Comparison of ENCODE assay signal across 36 cellular contexts in genomic region chr6:156740604-156741003, GRCh38.
"Had no signal": no experiment of that assay in that cellular context is flagged by ENCODE, and none has a peak within 500 bp of the region (broad histone marks: within the 10 kb centered on the region; RNA-seq: fewer than 3 reads in every experiment).

No MANE protein-coding gene starts in this region.

- H3K4me3 ChIP-seq: Peyer's patch, SJSA1 had no signal

- ATAC-seq: activated CD8-positive, alpha-beta T cell treated with anti-CD3 and anti-CD28 coated beads for 36 hours; activated naive CD8-positive, alpha-beta T cell treated with anti-CD3 and anti-CD28 coated beads, Interleukin-2, amount 50 U/mL, for 24 hours; PC-3 had no signal

- H3K27ac Mint-ChIP-seq: activated CD8-positive, alpha-beta T cell treated with anti-CD3 and anti-CD28 coated beads for 36 hours; activated naive CD4-positive, alpha-beta T cell treated with anti-CD3 and anti-CD28 coated beads, Interleukin-2, amount 10 ng/mL, durations not matched to agents 7 days and 5 days; activated naive CD8-positive, alpha-beta T cell; activated naive CD8-positive, alpha-beta T cell treated with anti-CD3 and anti-CD28 coated beads, Interleukin-2, amount 50 U/mL, for 24 hours; activated T-cell treated with anti-CD3 and anti-CD28 coated beads, Interleukin-2, amount 50 U/mL, for 24 hours had no signal

- H3K4me3 Mint-ChIP-seq: activated CD8-positive, alpha-beta T cell treated with anti-CD3 and anti-CD28 coated beads for 36 hours; activated naive CD4-positive, alpha-beta T cell treated with anti-CD3 and anti-CD28 coated beads, Interleukin-2, amount 10 ng/mL, durations not matched to agents 7 days and 5 days; activated naive CD8-positive, alpha-beta T cell; activated naive CD8-positive, alpha-beta T cell treated with anti-CD3 and anti-CD28 coated beads, Interleukin-2, amount 50 U/mL, for 24 hours; activated T-cell treated with anti-CD3 and anti-CD28 coated beads, Interleukin-2, amount 50 U/mL, for 24 hours had no signal

- H3K27me3 ChIP-seq: brain microvascular endothelial cell, Peyer's patch, SJSA1 had no signal

- DNase-seq: activated B cell treated with CpG ODN at 0.5 μM for 24 hours; activated CD4-positive, alpha-beta T cell treated with anti-CD3 and anti-CD28 coated beads for 48 hours; activated CD4-positive, alpha-beta T cell treated with anti-CD3 and anti-CD28 coated beads, Interleukin-2, amount 50 U/mL, for 4 hours; activated CD4-positive, CD25-positive, alpha-beta regulatory T cell treated with anti-CD3 and anti-CD28 coated beads, Interleukin-2, amount 50 U/mL, for 72 hours; activated CD8-positive, alpha-beta T cell treated with anti-CD3 and anti-CD28 coated beads for 36 hours; activated effector memory CD4-positive, alpha-beta T cell treated with Interleukin-2 at 50 U/mL for 16 hours; activated naive CD4-positive, alpha-beta T cell treated with anti-CD3 and anti-CD28 coated beads, Interleukin-2, amount 10 ng/mL, durations not matched to agents 7 days and 5 days; activated naive CD8-positive, alpha-beta T cell treated with anti-CD3 and anti-CD28 coated beads, Interleukin-2, amount 50 U/mL, for 24 hours; activated T-cell treated with anti-CD3 and anti-CD28 coated beads, Interleukin-2, amount 50 U/mL, for 24 hours; anterior cingulate cortex; brain microvascular endothelial cell; central memory CD4-positive, alpha-beta T cell; MM.1S; MV-4-11; NCI-H1092; NCI-H1436 treated with DMSO at 0.1 percent for 48 hours; NCI-H1694 treated with DMSO at 0.1 percent for 48 hours; NCI-H2029; NCI-H2107; NCI-H2171; NCI-H510A; NCI-H526; NCI-H748 treated with DMSO at 0.1 percent for 48 hours; NK-92 treated with Interleukin-12 subunit alpha and Interleukin-12 subunit beta, amount 100 ng/mL, for 24 hours; PC-3; Peyer's patch; RPMI8226; SHP77 treated with DMSO at 0.1 percent for 48 hours; SW 1271; T-helper 1 cell; T-helper 2 cell; T-helper 9 cell had no signal

- H3K4me1 ChIP-seq: Peyer's patch, SJSA1 had no signal

- H3K36me3 ChIP-seq: brain microvascular endothelial cell, Peyer's patch, SJSA1 had no signal

- H3K27me3 Mint-ChIP-seq: activated B cell treated with CpG ODN at 0.5 μM for 24 hours; activated naive CD8-positive, alpha-beta T cell; activated naive CD8-positive, alpha-beta T cell treated with anti-CD3 and anti-CD28 coated beads, Interleukin-2, amount 50 U/mL, for 24 hours; activated T-cell treated with anti-CD3 and anti-CD28 coated beads, Interleukin-2, amount 50 U/mL, for 24 hours had no signal

- H3K4me2 ChIP-seq: KMS-11 had no signal

- H3K9ac ChIP-seq: KMS-11 had no signal

- H3K27ac ChIP-seq: brain microvascular endothelial cell, KMS-11, Peyer's patch, SJSA1, VCaP had no signal

- H3K4me1 Mint-ChIP-seq: activated naive CD4-positive, alpha-beta T cell treated with anti-CD3 and anti-CD28 coated beads, Interleukin-2, amount 10 ng/mL, durations not matched to agents 7 days and 5 days had no signal
